In genomic region chr3:50616003-50616769, GRCh38 we compare ENCODE assay signal across 8 cellular contexts. TPM values are rescaled to one million over a fixed set of nuclear protein-coding genes. Genes with fewer than 3 reads are reported as not detected.
DNase-seq lines count a peak whose midpoint lies in the region; ATAC-seq, FAIRE-seq and TF ChIP-seq lines count a peak whose summit lies in the region.

No MANE protein-coding gene starts in this region.

- H3K4me3 Mint-ChIP-seq in T-helper 2 cell treated with Interferon-gamma antibody and Interleukin-4, amounts not matched to agents 5 μg/mL and 100 μg/mL, for 36 hours = peak overlapping the region; percentile 85

- under 1% methylated on average over 24 of the region's 24 CpGs for WGBS in right cardiac atrium
- 2% methylated on average over 24 of the region's 24 CpGs for WGBS in prostate gland
- WGBS in aorta, 2 donors = 1% methylated on average over 24 of the region's 24 CpGs

- H3K27ac ChIP-seq in ascending aorta = peak overlapping the region; percentile 78 to 90
- peak overlapping the region; percentile 85 for H3K27ac ChIP-seq in right cardiac atrium (ENCODE audit: low read length)
- H3K27ac ChIP-seq in prostate gland = peak overlapping the region; percentile 85 to 93
- H3K27ac ChIP-seq in aorta (ENCODE audit: low read depth in 1 of 2, low read length in 2 of 2) = peak overlapping the region in 1 of 2 donors; percentile 64

- peaks cover 0 to 25% of the 10 kb centered on the region in 2 donors for H3K4me1 ChIP-seq in ascending aorta
- peaks cover 12% of the 10 kb centered on the region for H3K4me1 ChIP-seq in right cardiac atrium (ENCODE audit: control insufficient read depth, insufficient read depth, low read length)
- H3K4me1 ChIP-seq in prostate gland (replicated peaks) = peaks cover 17% of the 10 kb centered on the region
- no peaks in the 10 kb centered on the region for H3K4me1 ChIP-seq in aorta (ENCODE audit: control insufficient read depth in 1 of 2, insufficient read depth in 2 of 2, low read length in 2 of 2)

- no peaks in the 10 kb centered on the region for H3K9me3 Mint-ChIP-seq in T-helper 2 cell treated with Interferon-gamma antibody and Interleukin-4, amounts not matched to agents 5 μg/mL and 100 μg/mL, for 36 hours

- DNase-seq in NCI-H187 treated with DMSO at 0.1 percent for 48 hours (lab: John Stamatoyannopoulos, UW) (peak; percentile 53), ascending aorta (ENCODE audit: low spot score in 2 of 2) (peak in 1 of 2 donors; percentile 92), right cardiac atrium (peak; percentile 86 to 91 (median 88)), prostate gland (ENCODE audit: low spot score) (peak; percentile 85), aorta (peak; percentile 87 to 93)
- peak; percentile 79 for DNase-seq in T-helper 2 cell treated with Interferon-gamma antibody and Interleukin-4, amounts not matched to agents 5 μg/mL and 100 μg/mL, for 36 hours (ENCODE audit: low spot score)

- H3K36me3 Mint-ChIP-seq in T-helper 2 cell treated with Interferon-gamma antibody and Interleukin-4, amounts not matched to agents 5 μg/mL and 100 μg/mL, for 36 hours (ENCODE audit: low read depth) = peaks cover 56% of the 10 kb centered on the region

- H3K36me3 ChIP-seq in ascending aorta (no peaks in the 10 kb centered on the region), prostate gland (no peaks in the 10 kb centered on the region), aorta (ENCODE audit: control insufficient read depth in 1 of 2, insufficient read depth in 2 of 2, low read length in 1 of 2) (no peaks in the 10 kb centered on the region)

- H3K4me3 ChIP-seq in ascending aorta = peak overlapping the region; percentile 93 to 99
- peak overlapping the region; percentile 71 for H3K4me3 ChIP-seq in right cardiac atrium (ENCODE audit: low read length)
- peak overlapping the region; percentile 54 to 86 for H3K4me3 ChIP-seq in prostate gland
- H3K4me3 ChIP-seq in aorta (ENCODE audit: low read length in 2 of 2) = peak overlapping the region; percentile 51 to 63

- intact Hi-C loops in ascending aorta (cut with DNase I) (loop anchor here (1.0 to 10.0 kb wide), 8 partner anchors 15 to 1349 kb away; partner anchors contain the start of genes DOCK3, PCBP4 and RBM15B), right cardiac atrium (cut with DNase I) (loop anchor here (2.0 to 10.0 kb wide), 4 partner anchors 55 to 769 kb away; partner anchors contain the start of gene MANF (in 2 of the 4)), prostate gland (cut with DNase I) (loop anchor here (2.0 to 10.0 kb wide), 5 partner anchors 59 to 1059 kb away; partner anchors contain the start of genes DOCK3, MANF and TEX264), aorta (cut with DNase I) (loop anchor here (1.0 to 5.0 kb wide), 3 partner anchors 756 to 771 kb away; partner anchors contain the start of gene MANF (in 1 of the 2))

- TF ChIP-seq CTCF in ascending aorta (IDR thresholded peaks at IDR 0.05) = peak; percentile 98 to 99 (median 99)
- TF ChIP-seq CTCF in prostate gland (IDR thresholded peaks at IDR 0.05) = peak; percentile 94 to 99 (median 98)

- no peaks in the 10 kb centered on the region for H3K9me3 ChIP-seq in ascending aorta
- no peaks in the 10 kb centered on the region for H3K9me3 ChIP-seq in right cardiac atrium (ENCODE audit: control insufficient read depth, low read length)
- no peaks in the 10 kb centered on the region for H3K9me3 ChIP-seq in prostate gland
- no peaks in the 10 kb centered on the region for H3K9me3 ChIP-seq in aorta (ENCODE audit: control insufficient read depth, low read length)

- H3K27me3 Mint-ChIP-seq in T-helper 2 cell treated with Interferon-gamma antibody and Interleukin-4, amounts not matched to agents 5 μg/mL and 100 μg/mL, for 36 hours (ENCODE audit: low read depth) = peaks cover 2% of the 10 kb centered on the region

- no peak for TF ChIP-seq POLR2A in prostate gland (IDR thresholded peaks at IDR 0.05)

- ATAC-seq in HG02588 (IDR thresholded peaks at IDR 0.05; ENCODE audit: unreplicated experiment) (peak; percentile 33), right cardiac atrium (peak; percentile 49 to 57), aorta (ENCODE audit: low FRiP score) (peak; percentile 83)

- H3K27ac Mint-ChIP-seq in T-helper 2 cell treated with Interferon-gamma antibody and Interleukin-4, amounts not matched to agents 5 μg/mL and 100 μg/mL, for 36 hours = peak overlapping the region; percentile 81

- H3K27me3 ChIP-seq in ascending aorta (no peaks in the 10 kb centered on the region), right cardiac atrium (ENCODE audit: control insufficient read depth, insufficient read depth) (no peaks in the 10 kb centered on the region), prostate gland (replicated peaks; ENCODE audit: insufficient read depth) (no peaks in the 10 kb centered on the region), aorta (ENCODE audit: control insufficient read depth in 1 of 2, insufficient read depth in 2 of 2, low read length in 1 of 2) (no peaks in the 10 kb centered on the region)

- FAIRE-seq in G401.6 (lab: Jason Lieb, UNC) = peak; percentile 50

- peaks cover 60% of the 10 kb centered on the region for H3K4me1 Mint-ChIP-seq in T-helper 2 cell treated with Interferon-gamma antibody and Interleukin-4, amounts not matched to agents 5 μg/mL and 100 μg/mL, for 36 hours (ENCODE audit: low read depth)

RNA-seq across cellular contexts. Expression of gene MAPKAPK3, which starts 0.8 kb away (rescaled TPM):
- total RNA-seq in ascending aorta (23.7 TPM), right cardiac atrium (100 to 1,000 TPM; 167 to 260 (median 225) TPM), prostate gland (10 to 100 TPM; 33.2 to 52.3 TPM), aorta (10 to 100 TPM; 23.7 to 24.8 TPM)
- polyA plus RNA-seq in right cardiac atrium (181 TPM), aorta (10 to 100 TPM; 13.0 to 18.3 TPM)

RNA-seq across cellular contexts. Expression of gene CISH, which starts 4.6 kb away (rescaled TPM):
- 6.1 TPM for total RNA-seq in ascending aorta
- total RNA-seq in right cardiac atrium = 10 to 100 TPM in 3 of 4 donors, 1 to 10 TPM in 1; 9.1 to 27.8 (median 11.2) TPM
- polyA plus RNA-seq in right cardiac atrium = 8.0 TPM
- 1 to 10 TPM; 5.1 to 7.6 TPM for total RNA-seq in prostate gland
- total RNA-seq in aorta = 10 to 100 TPM in 1 of 2 donors, 1 to 10 TPM in 1; 8.3 to 10.1 TPM
- 1 to 10 TPM; 1.5 to 3.6 TPM for polyA plus RNA-seq in aorta

RNA-seq across cellular contexts. Expression of gene HEMK1, which starts 46.9 kb away (rescaled TPM):
- 13.1 TPM for total RNA-seq in ascending aorta
- total RNA-seq in right cardiac atrium = 10 to 100 TPM; 14.0 to 18.3 (median 15.8) TPM
- polyA plus RNA-seq in right cardiac atrium = 16.6 TPM
- 10 to 100 TPM in 1 of 2 donors, 1 to 10 TPM in 1; 8.5 to 17.1 TPM for total RNA-seq in prostate gland
- 10 to 100 TPM; 12.0 to 21.3 TPM for total RNA-seq in aorta
- 10 to 100 TPM; 11.0 to 18.3 TPM for polyA plus RNA-seq in aorta

RNA-seq across cellular contexts. Expression of gene C3orf18, which starts 48.6 kb away (rescaled TPM):
- 29.5 TPM for total RNA-seq in ascending aorta
- total RNA-seq in right cardiac atrium = 10 to 100 TPM; 27.2 to 44.2 (median 40.6) TPM
- polyA plus RNA-seq in right cardiac atrium = 29.5 TPM
- 10 to 100 TPM in 1 of 2 donors, 1 to 10 TPM in 1; 7.5 to 11.0 TPM for total RNA-seq in prostate gland
- total RNA-seq in aorta = 10 to 100 TPM in 1 of 2 donors, 1 to 10 TPM in 1; 8.8 to 15.9 TPM
- 10 to 100 TPM; 16.4 to 18.0 TPM for polyA plus RNA-seq in aorta

RNA-seq across cellular contexts. Expression of gene DOCK3, which starts 58.5 kb away (rescaled TPM):
- total RNA-seq in ascending aorta (3.9 TPM), right cardiac atrium (1 to 10 TPM; 4.1 to 5.2 (median 4.6) TPM), prostate gland (1 to 10 TPM in 1 of 2 donors, under 1 TPM in 1; 0.36 to 6.3 TPM), aorta (under 1 TPM; 0.72 to 0.97 TPM)
- polyA plus RNA-seq in right cardiac atrium (1.9 TPM), aorta (under 1 TPM; 0.31 to 0.38 TPM)

Comparison
In these comparisons a context has a peak if more than half of its experiments do, and no peak if none do; other contexts are left out.
1. ATAC-seq: peak in every context shown above with its lines; median percentile 83 in aorta; 53 in right cardiac atrium; 33 in HG02588.